8 cellular contexts compared by ENCODE assay signal in genomic region chr2:165794520-165794882, GRCh38. TPM values are rescaled to one million over a fixed set of nuclear protein-coding genes. Genes with fewer than 3 reads are reported as not detected.
DNase-seq lines count a peak whose midpoint lies in the region; ATAC-seq and TF ChIP-seq lines count a peak whose summit lies in the region.

No MANE protein-coding gene starts in this region.

- H3K4me3 ChIP-seq in duodenal mucosa (ENCODE audit: low read depth in 1 of 2, low read length in 2 of 2) = peak overlapping the region; percentile 89 to 96
- peak overlapping the region; percentile 66 for H3K4me3 ChIP-seq in lower lobe of right lung

- peaks cover 13 to 29% of the 10 kb centered on the region in 2 donors for H3K4me1 ChIP-seq in duodenal mucosa (ENCODE audit: control insufficient read depth in 1 of 2, insufficient read depth in 2 of 2, low read length in 2 of 2)
- H3K4me1 ChIP-seq in lower lobe of right lung = peaks cover 22% of the 10 kb centered on the region

- H3K4me1 Mint-ChIP-seq in IgD-negative memory B cell = peaks cover 19 to 35% (median 24%) of the 10 kb centered on the region in 3 donors

- TF ChIP-seq CTCF in lower lobe of right lung (IDR thresholded peaks at IDR 0.05) = no peak

- peak; percentile 70 for DNase-seq in ELR (ENCODE audit: low read depth)
- peak; percentile 23 for DNase-seq in activated CD4-positive, alpha-beta T cell treated with anti-CD3 and anti-CD28 coated beads for 1 hour
- peak; percentile 63 for DNase-seq in lower lobe of right lung
- peak; percentile 49 to 60 for DNase-seq in stimulated activated CD8-positive, alpha-beta memory T cell treated with anti-CD3 and anti-CD28 coated beads, Interleukin-15, amount 100 ng/mL, for 48 hours (ENCODE audit: low read depth in 2 of 2)
- no peak for DNase-seq in NCI-H82 (lab: John Stamatoyannopoulos, UW)

- intact Hi-C loops in lower lobe of right lung (cut with DNase I) = no loop called here

- ATAC-seq in GM21528 (IDR thresholded peaks at IDR 0.05; ENCODE audit: low FRiP score, unreplicated experiment) = peak; percentile 99
- ATAC-seq in lower lobe of right lung = peak; percentile 75 to 77

- no peaks in the 10 kb centered on the region for H3K27me3 Mint-ChIP-seq in IgD-negative memory B cell

- H3K36me3 ChIP-seq in duodenal mucosa (ENCODE audit: control insufficient read depth in 1 of 2, insufficient read depth in 2 of 2, low read length in 2 of 2) (no peaks in the 10 kb centered on the region), lower lobe of right lung (no peaks in the 10 kb centered on the region)

- peaks cover 2% of the 10 kb centered on the region for H3K36me3 Mint-ChIP-seq in IgD-negative memory B cell

- peak overlapping the region; percentile 94 to 98 (median 95) for H3K27ac Mint-ChIP-seq in IgD-negative memory B cell

- peak overlapping the region; percentile 97 for H3K27ac ChIP-seq in duodenal mucosa (ENCODE audit: low read depth, low read length)
- H3K27ac ChIP-seq in lower lobe of right lung = peak overlapping the region; percentile 87

- H3K4me3 Mint-ChIP-seq in IgD-negative memory B cell = peak overlapping the region; percentile 95 to 99 (median 97)

- H3K27me3 ChIP-seq in duodenal mucosa (ENCODE audit: control insufficient read depth in 1 of 2, insufficient read depth in 2 of 2, low read length in 2 of 2) = no peaks in the 10 kb centered on the region
- H3K27me3 ChIP-seq in lower lobe of right lung (ENCODE audit: low read depth) = no peaks in the 10 kb centered on the region

- H3K9me3 ChIP-seq in duodenal mucosa (ENCODE audit: control insufficient read depth in 1 of 2, low read length in 2 of 2) (no peaks in the 10 kb centered on the region), lower lobe of right lung (no peaks in the 10 kb centered on the region)

- H3K9ac ChIP-seq in duodenal mucosa (ENCODE audit: low read depth in 1 of 2, low read length in 2 of 2) = peak overlapping the region; percentile 95 to 99

- H3K9me3 Mint-ChIP-seq in IgD-negative memory B cell = no peaks in the 10 kb centered on the region

RNA-seq across cellular contexts. Expression of gene GALNT3, which starts 0.5 kb away (rescaled TPM):
- polyA plus RNA-seq in IgD-negative memory B cell = 4.1 TPM
- total RNA-seq in lower lobe of right lung = 27.8 TPM
